In genomic region chr12:122963928-122964240, GRCh38 we compare ENCODE assay signal across 15 cellular contexts. TPM values are rescaled to one million over a fixed set of nuclear protein-coding genes. Genes with fewer than 3 reads are reported as not detected.
DNase-seq lines count a peak whose midpoint lies in the region; FAIRE-seq and TF ChIP-seq lines count a peak whose summit lies in the region.
"Had no signal": no experiment of that assay in that cellular context is flagged by ENCODE, and none has a peak within 500 bp of the region (broad histone marks: within the 10 kb centered on the region; RNA-seq: fewer than 3 reads in every experiment).

No MANE protein-coding gene starts in this region.

- DNase-seq in D341Med (ENCODE audit: low spot score) (peak; percentile 75), NCI-H446 treated with DMSO at 0.1 percent for 48 hours (lab: John Stamatoyannopoulos, UW) (peak; percentile 64), endodermal cell (peak; percentile 45), osteoblast (ENCODE audit: insufficient read length, low spot score, missing footprints) (peak; percentile 96), H54 (ENCODE audit: insufficient read length, low spot score) (no peak), Calu3 (no peak), NOMO-1 (lab: John Stamatoyannopoulos, UW; ENCODE audit: unreplicated experiment in 2 of 2) (no peak), pons (ENCODE audit: low spot score) (no peak)
- DNase-seq: activated CD4-positive, alpha-beta T cell treated with anti-CD3 and anti-CD28 coated beads, Interleukin-2, amount 50 U/mL, for 4 hours; activated gamma-delta T cell treated with Interleukin-2 at 50 U/mL for 16 hours; glutamatergic neuron; HFFc6; NCI-H748 treated with DMSO at 0.1 percent for 48 hours; T-helper 1 cell; transverse colon had no signal

- H3K4me1 Mint-ChIP-seq in endodermal cell (no peaks in the 10 kb centered on the region), Calu3 (ENCODE audit: low read depth, unreplicated experiment) (peaks cover 26% of the 10 kb centered on the region)

- BruUV-seq in Calu3 (replicated peaks; lab: Mats Ljungman, UMichigan) = no TSS peak

- H3K4me3 ChIP-seq in endodermal cell (ENCODE audit: low read length) (no peak overlapping the region), osteoblast (ENCODE audit: insufficient read depth, low read length) (peak overlapping the region; percentile 25)
- H3K4me3 ChIP-seq: transverse colon had no signal

- no peaks in the 10 kb centered on the region for H3K9me3 Mint-ChIP-seq in endodermal cell
- no peaks in the 10 kb centered on the region for H3K9me3 Mint-ChIP-seq in Calu3 (ENCODE audit: low read depth, unreplicated experiment)
- H3K9me3 Mint-ChIP-seq: HFFc6 had no signal

- 84 to 90% methylated on average over 2 to 9 of the region's 9 CpGs for WGBS in endodermal cell (ENCODE audit: insufficient coverage in 1 of 2, insufficient read length in 1 of 2), 2 experiments

- H3K4me3 Mint-ChIP-seq in endodermal cell = no peak overlapping the region
- no peak overlapping the region for H3K4me3 Mint-ChIP-seq in Calu3 (ENCODE audit: low read depth, unreplicated experiment)

- no peak overlapping the region for H3K9ac ChIP-seq in endodermal cell (ENCODE audit: extremely low read depth, low read length, poor library complexity, severe bottlenecking)

- no peak overlapping the region for H2AFZ ChIP-seq in osteoblast (ENCODE audit: low read length)

- CTCF ChIA-PET in Calu3 (lab: Charles Lee) = interaction anchor here (1.6 kb wide), 1 partner anchor 11 kb away, joined by 4 read pairs; no protein-coding TSS in a partner anchor

- no peaks in the 10 kb centered on the region for H3K27me3 ChIP-seq in endodermal cell (ENCODE audit: control insufficient read depth, insufficient read depth, low read length, poor library complexity, severe bottlenecking)
- H3K27me3 ChIP-seq in osteoblast (ENCODE audit: insufficient read depth, low read length) = no peaks in the 10 kb centered on the region
- H3K27me3 ChIP-seq: transverse colon had no signal

- TF ChIP-seq POLR2A in H54 (IDR thresholded peaks at IDR 0.05; ENCODE audit: low read depth, low read length) = no peak

- TF ChIP-seq CTCF in endodermal cell (conservative IDR thresholded peaks at IDR 0.05) = no peak
- TF ChIP-seq CTCF in osteoblast (IDR thresholded peaks at IDR 0.05; ENCODE audit: extremely low read depth, low read depth, low read length) = no peak
- TF ChIP-seq CTCF in Calu3 (IDR thresholded peaks at IDR 0.05; ENCODE audit: unreplicated experiment) = no peak

- H3K36me3 ChIP-seq in endodermal cell (ENCODE audit: control insufficient read depth, insufficient read depth, low read length) = no peaks in the 10 kb centered on the region
- peaks cover 7% of the 10 kb centered on the region for H3K36me3 ChIP-seq in osteoblast (ENCODE audit: insufficient read depth, low read length)
- H3K36me3 ChIP-seq: transverse colon had no signal

- H3K36me3 Mint-ChIP-seq in endodermal cell (ENCODE audit: low read depth) (peaks cover 2% of the 10 kb centered on the region), Calu3 (ENCODE audit: insufficient read depth, unreplicated experiment) (peaks cover 11% of the 10 kb centered on the region)

- no peak for FAIRE-seq in H54 (lab: Jason Lieb, UNC)

- intact Hi-C loops in Calu3 (cut with micrococcal nuclease; ENCODE audit: unreplicated experiment) = no loop called here

- peaks cover 11% of the 10 kb centered on the region for H3K27me3 Mint-ChIP-seq in endodermal cell (ENCODE audit: insufficient read depth)
- no peaks in the 10 kb centered on the region for H3K27me3 Mint-ChIP-seq in Calu3 (ENCODE audit: unreplicated experiment)

- H3K27ac Mint-ChIP-seq in endodermal cell = no peak overlapping the region
- no peak overlapping the region for H3K27ac Mint-ChIP-seq in Calu3 (ENCODE audit: unreplicated experiment)
- H3K27ac Mint-ChIP-seq: HFFc6 had no signal

- H3K27ac ChIP-seq in endodermal cell (ENCODE audit: low read depth, low read length) = no peak overlapping the region
- no peak overlapping the region for H3K27ac ChIP-seq in osteoblast (ENCODE audit: low read depth, low read length)
- H3K27ac ChIP-seq: transverse colon had no signal

- peaks cover 3% of the 10 kb centered on the region for H3K4me1 ChIP-seq in endodermal cell (ENCODE audit: control insufficient read depth, insufficient read depth, low read length)
- peaks cover 21% of the 10 kb centered on the region for H3K4me1 ChIP-seq in osteoblast (ENCODE audit: insufficient read depth, low read length)

- peaks cover 32% of the 10 kb centered on the region for H4K20me1 ChIP-seq in osteoblast (ENCODE audit: insufficient read depth, low read length)

- peak overlapping the region; percentile 95 for H3K4me2 ChIP-seq in osteoblast (ENCODE audit: insufficient read depth, low read length)

- no peaks in the 10 kb centered on the region for H3K9me3 ChIP-seq in endodermal cell (ENCODE audit: control insufficient read depth, low read length)
- no peaks in the 10 kb centered on the region for H3K9me3 ChIP-seq in osteoblast (ENCODE audit: low read depth, low read length)
- H3K9me3 ChIP-seq: transverse colon had no signal

- H3K79me2 ChIP-seq in osteoblast (ENCODE audit: insufficient read depth, low read length) = peaks cover 28% of the 10 kb centered on the region

RNA-seq across cellular contexts. Expression of gene ABCB9, which starts 2.4 kb away (rescaled TPM):
- total RNA-seq in endodermal cell (1 to 10 TPM; 5.4 to 6.0 TPM), osteoblast (11.9 and 13.0 TPM in 2 replicates), Calu3 (2022) (25.6 and 26.5 TPM in 2 replicates)
- 4.1 TPM for polyA plus RNA-seq in endodermal cell (2013, experiment 1 of 2)
- 4.3 TPM for polyA plus RNA-seq in endodermal cell (2013, experiment 2 of 2)

RNA-seq across cellular contexts. Expression of gene OGFOD2, which starts 11.2 kb away (rescaled TPM):
- total RNA-seq in endodermal cell (10 to 100 TPM; 17.5 to 19.9 TPM), osteoblast (6.5 and 8.3 TPM in 2 replicates), Calu3 (2022) (21.5 and 22.8 TPM in 2 replicates)
- 8.8 TPM for polyA plus RNA-seq in endodermal cell (2013, experiment 1 of 2)
- 9.8 TPM for polyA plus RNA-seq in endodermal cell (2013, experiment 2 of 2)

RNA-seq across cellular contexts. Expression of gene ARL6IP4, which starts 16.6 kb away (rescaled TPM):
- total RNA-seq in endodermal cell (100 to 1,000 TPM; 136 to 149 TPM), osteoblast (117 and 118 TPM in 2 replicates), Calu3 (2022) (171 TPM in 2 replicates)
- 145 TPM for polyA plus RNA-seq in endodermal cell (2013, experiment 1 of 2)
- 144 TPM for polyA plus RNA-seq in endodermal cell (2013, experiment 2 of 2)

Comparison
In these comparisons a context has a peak if more than half of its experiments do, and no peak if none do; other contexts are left out.
1. DNase-seq: peak in D341Med (single experiment), NCI-H446 treated with DMSO at 0.1 percent for 48 hours (single experiment), endodermal cell (single experiment) and osteoblast (single experiment); none in H54 (single experiment), Calu3 (single experiment), NOMO-1 (0 of 2) and pons (single experiment).